Comparison of ENCODE assay signal across 1 cellular context in the genomic region with DNA sequence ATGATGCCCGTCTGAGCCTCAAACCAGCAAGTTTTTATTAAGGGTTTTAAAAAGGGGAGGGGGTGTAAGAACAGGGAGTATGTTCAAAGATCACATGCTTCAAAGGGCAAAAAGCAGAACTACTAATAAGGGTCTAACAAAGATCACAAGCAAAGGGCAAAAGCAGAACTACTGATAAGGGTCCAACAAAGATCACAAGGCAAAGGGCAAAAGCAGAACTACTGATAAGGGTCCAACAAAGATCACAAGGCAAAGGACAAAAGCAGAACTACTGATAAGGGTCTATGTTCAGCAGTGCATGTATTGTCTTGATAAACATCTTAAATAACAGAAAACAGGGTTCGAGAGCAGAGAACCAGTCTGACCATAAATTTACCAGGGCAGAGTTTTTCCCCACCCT.
A peak's percentile ranks its signal among the peaks of the same experiment; 100 is the strongest.
TF ChIP-seq lines count a peak whose summit lies in the region.
"Not testable (repeated sequence)": the region's sequence is repeated elsewhere in the genome, so short reads cannot be mapped to it uniquely, and the experiment has no call there.

No MANE protein-coding gene starts in this region.

TF ChIP-seq in K562, 482 proteins besides CTCF, POLR2A, EP300 and RAD21 (continued from another document):
- TF ChIP-seq, protein P1, sequence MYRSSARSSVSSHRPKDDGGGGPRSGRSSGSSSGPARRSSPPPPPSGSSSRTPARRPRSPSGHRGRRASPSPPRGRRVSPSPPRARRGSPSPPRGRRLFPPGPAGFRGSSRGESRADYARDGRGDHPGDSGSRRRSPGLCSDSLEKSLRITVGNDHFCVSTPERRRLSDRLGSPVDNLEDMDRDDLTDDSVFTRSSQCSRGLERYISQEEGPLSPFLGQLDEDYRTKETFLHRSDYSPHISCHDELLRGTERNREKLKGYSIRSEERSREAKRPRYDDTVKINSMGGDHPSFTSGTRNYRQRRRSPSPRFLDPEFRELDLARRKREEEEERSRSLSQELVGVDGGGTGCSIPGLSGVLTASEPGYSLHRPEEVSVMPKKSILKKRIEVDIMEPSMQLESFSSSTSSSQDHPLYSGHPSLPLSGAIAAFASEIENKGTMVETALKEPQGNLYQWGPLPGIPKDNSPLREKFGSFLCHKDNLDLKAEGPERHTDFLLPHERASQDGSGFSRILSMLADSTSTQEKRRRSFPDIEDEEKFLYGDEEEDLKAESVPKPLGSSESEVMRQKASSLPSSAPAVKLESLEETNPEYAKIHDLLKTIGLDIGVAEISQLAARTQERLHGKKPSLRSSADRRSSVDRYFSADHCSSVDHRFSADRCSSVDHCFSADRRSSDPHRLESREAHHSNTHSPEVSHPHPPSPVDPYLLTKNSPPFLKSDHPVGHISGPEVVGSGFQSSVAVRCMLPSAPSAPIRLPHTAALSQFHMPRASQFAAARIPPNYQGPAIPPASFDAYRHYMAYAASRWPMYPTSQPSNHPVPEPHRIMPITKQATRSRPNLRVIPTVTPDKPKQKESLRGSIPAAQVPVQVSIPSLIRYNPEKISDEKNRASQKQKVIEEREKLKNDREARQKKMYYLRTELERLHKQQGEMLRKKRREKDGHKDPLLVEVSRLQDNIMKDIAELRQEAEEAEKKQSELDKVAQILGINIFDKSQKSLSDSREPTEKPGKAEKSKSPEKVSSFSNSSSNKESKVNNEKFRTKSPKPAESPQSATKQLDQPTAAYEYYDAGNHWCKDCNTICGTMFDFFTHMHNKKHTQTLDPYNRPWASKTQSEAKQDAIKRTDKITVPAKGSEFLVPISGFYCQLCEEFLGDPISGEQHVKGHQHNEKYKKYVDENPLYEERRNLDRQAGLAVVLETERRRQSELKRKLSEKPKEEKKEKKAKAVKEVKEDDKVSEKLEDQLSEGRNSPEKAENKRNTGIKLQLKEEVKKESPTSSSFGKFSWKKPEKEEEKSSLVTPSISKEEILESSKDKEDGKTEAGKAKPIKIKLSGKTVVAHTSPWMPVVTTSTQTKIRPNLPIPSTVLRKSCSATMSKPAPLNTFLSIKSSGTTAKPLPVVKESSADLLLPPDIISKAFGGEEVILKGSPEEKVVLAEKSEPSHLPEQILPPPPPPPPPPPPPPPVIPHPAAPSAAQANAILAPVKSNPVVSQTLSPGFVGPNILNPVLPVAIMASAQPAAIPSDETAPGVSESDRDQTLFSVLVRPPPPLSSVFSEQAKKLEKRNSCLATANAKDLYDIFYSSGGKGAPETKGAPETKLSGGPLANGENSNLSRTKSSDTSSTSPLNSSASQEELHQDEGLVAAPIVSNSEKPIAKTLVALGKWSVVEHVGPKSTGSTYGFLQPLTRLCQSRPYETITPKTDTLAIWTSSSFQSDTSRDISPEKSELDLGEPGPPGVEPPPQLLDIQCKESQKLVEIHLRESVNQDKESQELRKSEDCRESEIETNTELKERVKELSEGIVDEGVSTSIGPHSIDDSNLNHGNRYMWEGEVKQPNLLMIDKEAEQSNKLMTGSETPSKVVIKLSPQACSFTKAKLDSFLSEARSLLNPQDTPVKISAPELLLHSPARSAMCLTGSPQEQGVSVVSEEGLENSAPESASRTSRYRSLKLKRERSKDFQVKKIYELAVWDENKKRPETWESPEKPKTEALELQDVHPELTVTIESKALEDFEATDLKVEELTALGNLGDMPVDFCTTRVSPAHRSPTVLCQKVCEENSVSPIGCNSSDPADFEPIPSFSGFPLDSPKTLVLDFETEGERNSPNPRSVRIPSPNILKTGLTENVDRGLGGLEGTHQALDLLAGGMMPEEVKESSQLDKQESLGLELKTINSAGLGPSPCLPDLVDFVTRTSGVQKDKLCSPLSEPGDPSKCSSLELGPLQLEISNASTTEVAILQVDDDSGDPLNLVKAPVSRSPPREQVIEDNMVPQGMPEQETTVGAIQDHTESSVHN (IDR thresholded peaks at IDR 0.05; ENCODE audit: borderline replicate concordance in 1 of 2, low read depth in 1 of 2): peak in 1 of 2 experiments; percentile 25; a peak in 1 of 4 replicates
- TF ChIP-seq CC2D1A (IDR thresholded peaks at IDR 0.05) (peak; percentile 72; the same call in 1 of the 2 replicates), CTBP1 (IDR thresholded peaks at IDR 0.05; ENCODE audit: borderline replicate concordance) (peak; percentile 51; the same call in 1 of the 2 replicates), ELF4 (CRISPR knock-in tag; IDR thresholded peaks at IDR 0.05) (peak; percentile 40; the same call in 1 of the 2 replicates), LEF1 (IDR thresholded peaks at IDR 0.05) (peak; percentile 34; the same call in 1 of the 2 replicates), MEF2D (tag; conservative IDR thresholded peaks at IDR 0.05; ENCODE audit: low read depth) (peak; percentile 49; the same call in 1 of the 2 replicates), TRIM24 (IDR thresholded peaks at IDR 0.05) (peak; percentile 88 to 94), HDAC1 (IDR thresholded peaks at IDR 0.05) (0 out of 4 replicates have a peak, but pooled peaks of 1 of the 2 experiments have one; percentile 40), MTA2 (IDR thresholded peaks at IDR 0.05; ENCODE audit: low read depth) (peak; percentile 56), ZNF445 (CRISPR knock-in tag; IDR thresholded peaks at IDR 0.05; ENCODE audit: low read depth) (peak; percentile 96), TRIM28 (IDR thresholded peaks at IDR 0.05) (peak; percentile 84; the same call in 1 of the 2 replicates), MTA3 (IDR thresholded peaks at IDR 0.05; ENCODE audit: borderline replicate concordance) (peak; percentile 42; the same call in 1 of the 2 replicates), NR2C1 (IDR thresholded peaks at IDR 0.05) (peak; percentile 42; the same call in 1 of the 2 replicates), NR2C1 (tag; IDR thresholded peaks at IDR 0.05) (peak; percentile 49; the same call in 1 of the 2 replicates), CBX1 (IDR thresholded peaks at IDR 0.05; ENCODE audit: low read depth) (peak; percentile 51; the same call in 1 of the 2 replicates), SMARCE1 (IDR thresholded peaks at IDR 0.05) (peak; percentile 96; the same call in 1 of the 2 replicates), ADNP (tag; IDR thresholded peaks at IDR 0.05) (peak; percentile 50; the same call in 1 of the 2 replicates), SOX6 (IDR thresholded peaks at IDR 0.05) (peak; percentile 97), ZEB2 (IDR thresholded peaks at IDR 0.05) (peak; percentile 66; the same call in 1 of the 2 replicates), NR2C2 (tag; IDR thresholded peaks at IDR 0.05) (peak; percentile 28; the same call in 1 of the 2 replicates), ESRRA (IDR thresholded peaks at IDR 0.05; ENCODE audit: borderline replicate concordance, low read depth) (peak; percentile 57; the same call in 1 of the 2 replicates), ARID1B (IDR thresholded peaks at IDR 0.05) (peak; percentile 74), EHMT2 (IDR thresholded peaks at IDR 0.05) (peak; percentile 49; the same call in 1 of the 2 replicates), DPF2 (IDR thresholded peaks at IDR 0.05) (peak; percentile 30; the same call in 1 of the 2 replicates), MTA1 (IDR thresholded peaks at IDR 0.05; ENCODE audit: borderline replicate concordance) (peak; percentile 87; the same call in 1 of the 2 replicates)
- TF ChIP-seq, protein P2, sequence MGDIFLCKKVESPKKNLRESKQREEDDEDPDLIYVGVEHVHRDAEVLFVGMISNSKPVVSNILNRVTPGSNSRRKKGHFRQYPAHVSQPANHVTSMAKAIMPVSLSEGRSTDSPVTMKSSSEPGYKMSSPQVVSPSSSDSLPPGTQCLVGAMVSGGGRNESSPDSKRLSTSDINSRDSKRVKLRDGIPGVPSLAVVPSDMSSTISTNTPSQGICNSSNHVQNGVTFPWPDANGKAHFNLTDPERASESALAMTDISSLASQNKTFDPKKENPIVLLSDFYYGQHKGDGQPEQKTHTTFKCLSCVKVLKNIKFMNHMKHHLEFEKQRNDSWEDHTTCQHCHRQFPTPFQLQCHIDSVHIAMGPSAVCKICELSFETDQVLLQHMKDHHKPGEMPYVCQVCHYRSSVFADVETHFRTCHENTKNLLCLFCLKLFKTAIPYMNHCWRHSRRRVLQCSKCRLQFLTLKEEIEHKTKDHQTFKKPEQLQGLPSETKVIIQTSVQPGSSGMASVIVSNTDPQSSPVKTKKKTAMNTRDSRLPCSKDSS (IDR thresholded peaks at IDR 0.05; ENCODE audit: low read depth, partially characterized antibody): peak; percentile 66
- TF ChIP-seq, protein P3, sequence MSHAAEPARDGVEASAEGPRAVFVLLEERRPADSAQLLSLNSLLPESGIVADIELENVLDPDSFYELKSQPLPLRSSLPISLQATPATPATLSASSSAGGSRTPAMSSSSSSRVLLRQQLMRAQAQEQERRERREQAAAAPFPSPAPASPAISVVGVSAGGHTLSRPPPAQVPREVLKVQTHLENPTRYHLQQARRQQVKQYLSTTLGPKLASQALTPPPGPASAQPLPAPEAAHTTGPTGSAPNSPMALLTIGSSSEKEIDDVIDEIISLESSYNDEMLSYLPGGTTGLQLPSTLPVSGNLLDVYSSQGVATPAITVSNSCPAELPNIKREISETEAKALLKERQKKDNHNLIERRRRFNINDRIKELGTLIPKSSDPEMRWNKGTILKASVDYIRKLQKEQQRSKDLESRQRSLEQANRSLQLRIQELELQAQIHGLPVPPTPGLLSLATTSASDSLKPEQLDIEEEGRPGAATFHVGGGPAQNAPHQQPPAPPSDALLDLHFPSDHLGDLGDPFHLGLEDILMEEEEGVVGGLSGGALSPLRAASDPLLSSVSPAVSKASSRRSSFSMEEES (CRISPR knock-in tag; IDR thresholded peaks at IDR 0.05): peak; percentile 52
- TF ChIP-seq, protein P4, sequence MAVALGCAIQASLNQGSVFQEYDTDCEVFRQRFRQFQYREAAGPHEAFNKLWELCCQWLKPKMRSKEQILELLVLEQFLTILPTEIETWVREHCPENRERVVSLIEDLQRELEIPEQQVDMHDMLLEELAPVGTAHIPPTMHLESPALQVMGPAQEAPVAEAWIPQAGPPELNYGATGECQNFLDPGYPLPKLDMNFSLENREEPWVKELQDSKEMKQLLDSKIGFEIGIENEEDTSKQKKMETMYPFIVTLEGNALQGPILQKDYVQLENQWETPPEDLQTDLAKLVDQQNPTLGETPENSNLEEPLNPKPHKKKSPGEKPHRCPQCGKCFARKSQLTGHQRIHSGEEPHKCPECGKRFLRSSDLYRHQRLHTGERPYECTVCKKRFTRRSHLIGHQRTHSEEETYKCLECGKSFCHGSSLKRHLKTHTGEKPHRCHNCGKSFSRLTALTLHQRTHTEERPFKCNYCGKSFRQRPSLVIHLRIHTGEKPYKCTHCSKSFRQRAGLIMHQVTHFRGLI (CRISPR knock-in tag; IDR thresholded peaks at IDR 0.05): 0 out of 2 replicates have a peak, but pooled peaks have one; percentile 6
- TF ChIP-seq, protein P5, sequence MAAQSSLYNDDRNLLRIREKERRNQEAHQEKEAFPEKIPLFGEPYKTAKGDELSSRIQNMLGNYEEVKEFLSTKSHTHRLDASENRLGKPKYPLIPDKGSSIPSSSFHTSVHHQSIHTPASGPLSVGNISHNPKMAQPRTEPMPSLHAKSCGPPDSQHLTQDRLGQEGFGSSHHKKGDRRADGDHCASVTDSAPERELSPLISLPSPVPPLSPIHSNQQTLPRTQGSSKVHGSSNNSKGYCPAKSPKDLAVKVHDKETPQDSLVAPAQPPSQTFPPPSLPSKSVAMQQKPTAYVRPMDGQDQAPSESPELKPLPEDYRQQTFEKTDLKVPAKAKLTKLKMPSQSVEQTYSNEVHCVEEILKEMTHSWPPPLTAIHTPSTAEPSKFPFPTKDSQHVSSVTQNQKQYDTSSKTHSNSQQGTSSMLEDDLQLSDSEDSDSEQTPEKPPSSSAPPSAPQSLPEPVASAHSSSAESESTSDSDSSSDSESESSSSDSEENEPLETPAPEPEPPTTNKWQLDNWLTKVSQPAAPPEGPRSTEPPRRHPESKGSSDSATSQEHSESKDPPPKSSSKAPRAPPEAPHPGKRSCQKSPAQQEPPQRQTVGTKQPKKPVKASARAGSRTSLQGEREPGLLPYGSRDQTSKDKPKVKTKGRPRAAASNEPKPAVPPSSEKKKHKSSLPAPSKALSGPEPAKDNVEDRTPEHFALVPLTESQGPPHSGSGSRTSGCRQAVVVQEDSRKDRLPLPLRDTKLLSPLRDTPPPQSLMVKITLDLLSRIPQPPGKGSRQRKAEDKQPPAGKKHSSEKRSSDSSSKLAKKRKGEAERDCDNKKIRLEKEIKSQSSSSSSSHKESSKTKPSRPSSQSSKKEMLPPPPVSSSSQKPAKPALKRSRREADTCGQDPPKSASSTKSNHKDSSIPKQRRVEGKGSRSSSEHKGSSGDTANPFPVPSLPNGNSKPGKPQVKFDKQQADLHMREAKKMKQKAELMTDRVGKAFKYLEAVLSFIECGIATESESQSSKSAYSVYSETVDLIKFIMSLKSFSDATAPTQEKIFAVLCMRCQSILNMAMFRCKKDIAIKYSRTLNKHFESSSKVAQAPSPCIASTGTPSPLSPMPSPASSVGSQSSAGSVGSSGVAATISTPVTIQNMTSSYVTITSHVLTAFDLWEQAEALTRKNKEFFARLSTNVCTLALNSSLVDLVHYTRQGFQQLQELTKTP (IDR thresholded peaks at IDR 0.05; ENCODE audit: low read depth in 1 of 2, partially characterized antibody in 2 of 2): peak in 1 of 2 experiments; percentile 75
- TF ChIP-seq NR2C2 (CRISPR knock-in tag; IDR thresholded peaks at IDR 0.05): not testable (repeated sequence)
